Comparison of ENCODE assay signal across 8 cellular contexts in the genomic region with DNA sequence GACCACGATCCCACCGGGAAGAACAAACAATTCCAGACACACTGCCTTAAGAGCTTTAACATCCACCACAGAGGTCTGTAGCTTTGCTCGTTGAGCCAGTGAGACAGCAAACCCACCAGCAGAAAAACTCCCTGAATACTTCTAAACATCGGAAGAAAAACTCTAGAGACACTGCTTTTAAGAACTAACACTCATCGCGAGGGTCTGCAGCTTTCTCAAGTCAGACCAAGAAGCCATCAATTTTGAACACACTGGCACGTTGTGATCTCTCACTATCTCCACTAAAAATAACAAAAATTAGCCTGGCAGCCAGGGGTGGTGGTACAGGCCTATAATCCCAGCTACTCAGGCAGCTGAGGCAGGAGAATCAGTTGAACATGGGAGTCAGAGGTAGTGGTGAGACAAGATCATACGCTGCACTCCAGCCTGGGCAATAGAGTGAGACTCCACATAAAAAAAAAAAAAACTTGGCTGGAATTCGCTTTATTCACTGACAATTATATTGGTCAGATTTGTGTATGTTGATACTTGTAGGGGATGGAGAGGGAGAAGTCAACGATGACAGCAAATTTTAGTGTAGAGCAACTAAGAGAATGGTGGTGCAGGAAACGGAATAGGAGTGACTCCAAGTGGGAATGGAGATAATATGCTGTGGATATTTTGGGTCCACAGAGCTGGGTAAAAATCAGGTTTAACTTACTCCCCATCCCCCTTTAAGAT. TPM values are rescaled to one million over a fixed set of nuclear protein-coding genes. Genes with fewer than 3 reads are reported as not detected.
DNase-seq lines count a peak whose midpoint lies in the region; ATAC-seq, FAIRE-seq and TF ChIP-seq lines count a peak whose summit lies in the region.

No MANE protein-coding gene starts in this region.

- no peak for FAIRE-seq in pancreas (lab: Jason Lieb, UNC)
- FAIRE-seq in urothelium cell line (lab: Jason Lieb, UNC) = no peak

- in situ Hi-C loops in Panc1 (cut with HindIII; ENCODE audit: low pct_unique_long_range_greater_than_20kb, low sequenced_read_pairs) = no loop called here

- H3K4me3 ChIP-seq in Caco-2 (ENCODE audit: low read depth, low read length) (peak overlapping the region; percentile 43), Panc1 (ENCODE audit: low read depth in 2 of 2, low read length in 2 of 2) (peak overlapping the region; percentile 77 to 91), pancreas (peak overlapping the region; percentile 43 to 76 (median 61))

- no peaks in the 10 kb centered on the region for H3K27me3 Mint-ChIP-seq in Caco-2 (ENCODE audit: insufficient read depth, unreplicated experiment)

- peak overlapping the region; percentile 95 for H3K27ac ChIP-seq in Panc1 (ENCODE audit: low read length)
- H3K27ac ChIP-seq in epithelial cell of prostate = peak overlapping the region; percentile 83
- H3K27ac ChIP-seq in pancreas = peak overlapping the region; percentile 46 to 83 (median 70)

- H3K4me1 Mint-ChIP-seq in Caco-2 (ENCODE audit: low read depth, unreplicated experiment) = peaks cover 15% of the 10 kb centered on the region

- H3K4me1 ChIP-seq in Caco-2 (peaks cover 6% of the 10 kb centered on the region), Panc1 (ENCODE audit: control insufficient read depth, insufficient read depth, low read length) (peaks cover 18% of the 10 kb centered on the region), pancreas (peaks cover 0 to 10% (median 7%) of the 10 kb centered on the region in 3 donors)

- TF ChIP-seq CTCF in Caco-2 (IDR thresholded peaks at IDR 0.05; ENCODE audit: insufficient read depth in 1 of 2, low read depth in 1 of 2, low read length in 1 of 2, severe bottlenecking in 1 of 2, unreplicated experiment in 1 of 2) = no peak
- TF ChIP-seq CTCF in Panc1 (IDR thresholded peaks at IDR 0.05) = no peak
- no peak for TF ChIP-seq CTCF in pancreas (IDR thresholded peaks at IDR 0.05)

- 89% methylated on average over 11 of the region's 11 CpGs for WGBS in pancreas, 2 donors

- H3K36me3 ChIP-seq in Caco-2 (ENCODE audit: control insufficient read depth, insufficient read depth, low read length) (peaks cover 3% of the 10 kb centered on the region), Panc1 (ENCODE audit: control insufficient read depth, insufficient read depth, low read length) (no peaks in the 10 kb centered on the region), pancreas (peaks cover 0 to 12% (median 0%) of the 10 kb centered on the region in 3 donors)

- H3K9me3 Mint-ChIP-seq in Caco-2 (ENCODE audit: unreplicated experiment) = no peaks in the 10 kb centered on the region

- CTCF ChIA-PET in Caco-2 (lab: Charles Lee) = interaction anchor here (1.0 kb wide), 2 partner anchors 25 to 27 kb away, joined by 3 to 7 read pairs; partner anchors contain the start of genes PAK1IP1 and TMEM14B
- CTCF ChIA-PET in Panc1 (lab: Charles Lee) = interaction anchor here (0.6 kb wide), 1 partner anchor 39 kb away, joined by 5 read pairs; no protein-coding TSS in a partner anchor

- H3K4me3 Mint-ChIP-seq in Caco-2 (ENCODE audit: unreplicated experiment) = peak overlapping the region; percentile 96

- H3K27ac Mint-ChIP-seq in Caco-2 (ENCODE audit: unreplicated experiment) = peak overlapping the region; percentile 97

- ATAC-seq in Panc1 (no peak), pancreas (no peak), HG03571 (IDR thresholded peaks at IDR 0.05; ENCODE audit: unreplicated experiment) (no peak)

- peaks cover 22% of the 10 kb centered on the region for H3K36me3 Mint-ChIP-seq in Caco-2 (ENCODE audit: insufficient read depth, unreplicated experiment)

- H3K27me3 ChIP-seq in Caco-2 (replicated peaks; ENCODE audit: control insufficient read depth, insufficient read depth, low read length) = no peaks in the 10 kb centered on the region
- H3K27me3 ChIP-seq in Panc1 (ENCODE audit: control insufficient read depth, insufficient read depth, low read length) = no peaks in the 10 kb centered on the region
- H3K27me3 ChIP-seq in pancreas = no peaks in the 10 kb centered on the region

- DNase-seq in Caco-2 = no peak
- no peak for DNase-seq in Panc1 (ENCODE audit: low read depth, low spot score)
- no peak for DNase-seq in epithelial cell of prostate (ENCODE audit: low read depth, low spot score)
- DNase-seq in pancreas = no peak
- no peak for DNase-seq in urothelium cell line (ENCODE audit: low spot score)
- DNase-seq in dermis blood vessel endothelial cell = no peak
- DNase-seq in activated CD4-positive, alpha-beta T cell treated with anti-CD3 and anti-CD28 coated beads for 4 hours = no peak

- H3K9me3 ChIP-seq in Caco-2 (0 out of 2 replicates have a peak, but pooled peaks cover 5% of the 10 kb centered on the region), Panc1 (ENCODE audit: control insufficient read depth, insufficient read depth, low read depth, low read length) (no peaks in the 10 kb centered on the region), pancreas (no peaks in the 10 kb centered on the region)

- POLR2A ChIA-PET in Caco-2 (lab: Charles Lee) = interaction anchor here (0.6 to 1.8 kb wide), 12 partner anchors 11 to 345 kb away, joined by 3 to 36 read pairs (median 3); partner anchors contain the start of genes C6orf52, GCNT2, PAK1IP1 and TMEM14B
- POLR2A ChIA-PET in Panc1 (lab: Charles Lee) = interaction anchor here (1.0 kb wide), 1 partner anchor 199 kb away, joined by 8 read pairs; no protein-coding TSS in a partner anchor

- TSS peak; percentile 95 for BruUV-seq in Caco-2 (replicated peaks; lab: Mats Ljungman, UMichigan)
- TSS peak; percentile 93 for BruUV-seq in Panc1 (replicated peaks; lab: Mats Ljungman, UMichigan)

- intact Hi-C loops in Caco-2 (cut with micrococcal nuclease; ENCODE audit: unreplicated experiment) (loop anchor here (1.0 kb wide), 3 partner anchors 25 to 37 kb away; partner anchors contain the start of gene TMEM14B), Panc1 (cut with micrococcal nuclease; ENCODE audit: unreplicated experiment) (no loop called here), pancreas (cut with DNase I) (no loop called here)

RNA-seq across cellular contexts. Expression of gene TMEM14C, which starts 0.9 kb away (rescaled TPM):
- 116 and 134 TPM in 2 replicates for total RNA-seq in Caco-2 (2022)
- total RNA-seq in Panc1 (2021; ENCODE audit: unreplicated experiment) = 159 TPM
- 134 TPM for polyA plus RNA-seq in Panc1 (2012; ENCODE audit: insufficient read length)
- 10 to 100 TPM; 25.4 to 54.9 (median 36.5) TPM for total RNA-seq in pancreas
- polyA plus RNA-seq in pancreas = 10 to 100 TPM; 54.5 to 79.0 TPM
- 61.8 and 117 TPM in 2 replicates for total RNA-seq in dermis blood vessel endothelial cell

RNA-seq across cellular contexts. Expression of gene TMEM14B, which starts 25.6 kb away (rescaled TPM):
- total RNA-seq in Caco-2 (2022) (104 and 105 TPM in 2 replicates), Panc1 (2021; ENCODE audit: unreplicated experiment) (180 TPM), pancreas (10 to 100 TPM; 25.9 to 39.0 (median 33.5) TPM), dermis blood vessel endothelial cell (47.7 and 69.6 TPM in 2 replicates)
- polyA plus RNA-seq in Panc1 (2012; ENCODE audit: insufficient read length) = 103 TPM
- 10 to 100 TPM; 37.0 to 52.1 TPM for polyA plus RNA-seq in pancreas

RNA-seq across cellular contexts. Expression of gene PAK1IP1, which starts 27.2 kb away (rescaled TPM):
- total RNA-seq in Caco-2 (2022) (23.9 and 25.9 TPM in 2 replicates), Panc1 (2021; ENCODE audit: unreplicated experiment) (27.3 TPM), pancreas (1 to 10 TPM; 2.4 to 7.3 (median 5.2) TPM), dermis blood vessel endothelial cell (11.2 and 17.5 TPM in 2 replicates)
- polyA plus RNA-seq in Panc1 (2012; ENCODE audit: insufficient read length) = 18.1 TPM
- 1 to 10 TPM; 3.4 to 6.6 TPM for polyA plus RNA-seq in pancreas

RNA-seq across cellular contexts. Expression of gene C6orf52, which starts 27.6 kb away (rescaled TPM):
- total RNA-seq in Caco-2 (2022) (3.1 and 4.3 TPM in 2 replicates), Panc1 (2021; ENCODE audit: unreplicated experiment) (6.5 TPM), pancreas (1 to 10 TPM in 2 of 6 donors, under 1 TPM in 4; 0.62 to 2.4 (median 0.95) TPM), dermis blood vessel endothelial cell (0.42 TPM in 1 of 2 replicates, not detected in the other)
- 5.1 TPM for polyA plus RNA-seq in Panc1 (2012; ENCODE audit: insufficient read length)
- polyA plus RNA-seq in pancreas = 1 to 10 TPM in 1 of 2 donors, under 1 TPM in 1; 0.80 to 2.7 TPM
